8 cellular contexts compared by ENCODE assay signal in genomic region chr19:11142528-11143171, GRCh38. TPM values are rescaled to one million over a fixed set of nuclear protein-coding genes. Genes with fewer than 3 reads are reported as not detected.
DNase-seq lines count a peak whose midpoint lies in the region; ATAC-seq and TF ChIP-seq lines count a peak whose summit lies in the region.

No MANE protein-coding gene starts in this region.

- peaks cover 5% of the 10 kb centered on the region for H3K4me1 Mint-ChIP-seq in T-helper 2 cell treated with Interferon-gamma antibody and Interleukin-4, amounts not matched to agents 5 μg/mL and 100 μg/mL, for 36 hours (ENCODE audit: low read depth)

- peaks cover 50% of the 10 kb centered on the region for H3K4me1 ChIP-seq in stomach smooth muscle (ENCODE audit: control insufficient read depth, insufficient read depth, low read length)

- TF ChIP-seq CTCF in kidney epithelial cell (IDR thresholded peaks at IDR 0.05; ENCODE audit: insufficient read depth, low read length, poor library complexity, severe bottlenecking): no peak

- no peak overlapping the region for H3K4me3 ChIP-seq in kidney epithelial cell (ENCODE audit: low read depth, low read length)
- peak overlapping the region; percentile 49 to 52 for H3K4me3 ChIP-seq in stomach smooth muscle (ENCODE audit: low read length in 2 of 2)

- DNase-seq in Ammon's horn (ENCODE audit: low spot score) (peak; percentile 35), M059J (ENCODE audit: low read depth) (peak; percentile 95), caudate nucleus (lab: John Stamatoyannopoulos, UW) (peak in 39 of 61 donors; percentile 3 to 78 (median 21)), kidney epithelial cell (ENCODE audit: low read depth) (peak; percentile 68)
- no peak for DNase-seq in effector CD4-positive, alpha-beta T cell
- no peak for DNase-seq in T-helper 2 cell treated with Interferon-gamma antibody and Interleukin-4, amounts not matched to agents 5 μg/mL and 100 μg/mL, for 36 hours (ENCODE audit: low spot score)

- H3K27ac Mint-ChIP-seq in T-helper 2 cell treated with Interferon-gamma antibody and Interleukin-4, amounts not matched to agents 5 μg/mL and 100 μg/mL, for 36 hours: no peak overlapping the region

- peaks cover 0 to 5% of the 10 kb centered on the region in 2 donors for H3K9me3 ChIP-seq in stomach smooth muscle (ENCODE audit: control insufficient read depth in 2 of 2, low read length in 2 of 2)

- H3K27ac ChIP-seq in caudate nucleus (ENCODE audit: low read depth, low read length) (peak overlapping the region; percentile 73), stomach smooth muscle (ENCODE audit: low read length) (peak overlapping the region; percentile 90)

- no peak for ATAC-seq in HG02885 (IDR thresholded peaks at IDR 0.05; ENCODE audit: poor library complexity, unreplicated experiment)

- peak overlapping the region; percentile 67 to 71 for H3K9ac ChIP-seq in stomach smooth muscle (ENCODE audit: low read length in 2 of 2)

- H3K27me3 ChIP-seq in kidney epithelial cell (ENCODE audit: control insufficient read depth, insufficient read depth, low read length): no peaks in the 10 kb centered on the region
- no peaks in the 10 kb centered on the region for H3K27me3 ChIP-seq in stomach smooth muscle (ENCODE audit: control insufficient read depth in 1 of 2, insufficient read depth in 2 of 2, low read length in 2 of 2)

- H3K36me3 ChIP-seq in kidney epithelial cell (ENCODE audit: control insufficient read depth, insufficient read depth, low read length): no peaks in the 10 kb centered on the region
- no peaks in the 10 kb centered on the region for H3K36me3 ChIP-seq in stomach smooth muscle (ENCODE audit: control insufficient read depth in 2 of 2, insufficient read depth in 2 of 2, low read length in 2 of 2)

- no peaks in the 10 kb centered on the region for H3K27me3 Mint-ChIP-seq in T-helper 2 cell treated with Interferon-gamma antibody and Interleukin-4, amounts not matched to agents 5 μg/mL and 100 μg/mL, for 36 hours (ENCODE audit: low read depth)

- no peaks in the 10 kb centered on the region for H3K9me3 Mint-ChIP-seq in T-helper 2 cell treated with Interferon-gamma antibody and Interleukin-4, amounts not matched to agents 5 μg/mL and 100 μg/mL, for 36 hours

- no peak overlapping the region for H3K4me3 Mint-ChIP-seq in T-helper 2 cell treated with Interferon-gamma antibody and Interleukin-4, amounts not matched to agents 5 μg/mL and 100 μg/mL, for 36 hours

- peaks cover 22% of the 10 kb centered on the region for H3K36me3 Mint-ChIP-seq in T-helper 2 cell treated with Interferon-gamma antibody and Interleukin-4, amounts not matched to agents 5 μg/mL and 100 μg/mL, for 36 hours (ENCODE audit: low read depth)

RNA-seq across cellular contexts. Expression of gene SPC24, which starts 12.9 kb away (rescaled TPM):
- 55.4 and 64.4 TPM in 2 replicates for total RNA-seq in M059J (2014; rRNA removed; shearing (Covaris generic))
- total RNA-seq in kidney epithelial cell: 2.5 and 2.8 TPM in 2 replicates

RNA-seq across cellular contexts. Expression of gene LDLR, which starts 53.4 kb away (rescaled TPM):
- total RNA-seq in M059J (2014; rRNA removed; shearing (Covaris generic)): 65.7 and 89.0 TPM in 2 replicates
- 104 and 135 TPM in 2 replicates for total RNA-seq in kidney epithelial cell

RNA-seq across cellular contexts. Expression of gene KANK2, which starts 54.7 kb away (rescaled TPM):
- total RNA-seq in M059J (2014; rRNA removed; shearing (Covaris generic)): 131 and 183 TPM in 2 replicates
- 42.9 and 50.6 TPM in 2 replicates for total RNA-seq in kidney epithelial cell

Comparison
In these comparisons a context has a peak if more than half of its experiments do, and no peak if none do; other contexts are left out.
1. DNase-seq: peak in Ammon's horn (single experiment), M059J (single experiment), caudate nucleus (39 of 61) and kidney epithelial cell (single experiment); none in effector CD4-positive, alpha-beta T cell (single experiment) and T-helper 2 cell treated with Interferon-gamma antibody and Interleukin-4, amounts not matched to agents 5 μg/mL and 100 μg/mL, for 36 hours (single experiment).
2. RNA of gene SPC24, which starts 12.9 kb away (total RNA-seq): 55.4 to 64.4 TPM in M059J; 2.5 to 2.8 TPM in kidney epithelial cell; every median in the first group is over 10 times any median in the second.